ENCODE assay signal across 38 cellular contexts in genomic region chr13:40362502-40362901, GRCh38.
"Had no signal": no experiment of that assay in that cellular context is flagged by ENCODE, and none has a peak within 500 bp of the region (broad histone marks: within the 10 kb centered on the region; RNA-seq: fewer than 3 reads in every experiment).

No MANE protein-coding gene starts in this region.

- DNase-seq: activated B cell treated with CpG ODN at 0.5 μM for 24 hours; activated CD4-positive, alpha-beta T cell treated with anti-CD3 and anti-CD28 coated beads, Interleukin-2, amount 10 ng/mL, durations not matched to agents 24 days and 14 days; activated CD4-positive, alpha-beta T cell treated with anti-CD3 and anti-CD28 coated beads, Interleukin-2, amount 50 U/mL, for 4 hours; activated CD4-positive, CD25-positive, alpha-beta regulatory T cell treated with anti-CD3 and anti-CD28 coated beads, Interleukin-2, amount 50 U/mL, for 72 hours; activated CD8-positive, alpha-beta T cell treated with anti-CD3 and anti-CD28 coated beads for 36 hours; activated gamma-delta T cell; activated naive CD4-positive, alpha-beta T cell treated with Interleukin-2 at 50 U/mL for 16 hours; activated naive CD8-positive, alpha-beta T cell treated with anti-CD3 and anti-CD28 coated beads, Interleukin-2, amount 10 ng/mL, durations not matched to agents 7 days and 5 days; activated T-cell treated with anti-CD3 and anti-CD28 coated beads, Interleukin-2, amount 50 U/mL, for 1 hour; activated T-cell treated with anti-CD3 and anti-CD28 coated beads, Interleukin-2, amount 50 U/mL, for 72 hours; amygdala; central memory CD4-positive, alpha-beta T cell; Kasumi-1; KG1; MG63; NCI-H1048; NCI-H1105 treated with DMSO at 0.1 percent for 48 hours; NCI-H1436; NCI-H1694; NCI-H1930; NCI-H2081 treated with DMSO at 0.1 percent for 48 hours; NCI-H345; NCI-H510A; NCI-H526; NCI-H748 treated with DMSO at 0.1 percent for 48 hours; NK-92 treated with Interleukin-12 subunit alpha and Interleukin-12 subunit beta, amount 100 ng/mL, for 24 hours; PC-9; SW 1271; T-helper 1 cell; T-helper 2 cell; T-helper 9 cell had no signal

- H3K4me3 ChIP-seq: ascending aorta, breast epithelium, MG63, PC-9 had no signal

- H3K9me3 Mint-ChIP-seq: activated B cell treated with CpG ODN at 0.5 μM for 24 hours; activated CD8-positive, alpha-beta T cell treated with anti-CD3 and anti-CD28 coated beads for 36 hours; activated naive CD4-positive, alpha-beta T cell treated with anti-CD3 and anti-CD28 coated beads, Interleukin-2, amount 50 U/mL, for 24 hours; activated T-cell treated with anti-CD3 and anti-CD28 coated beads, Interleukin-2, amount 50 U/mL, for 72 hours; activated T-helper 17 cell treated with anti-CD3 and anti-CD28 coated beads, Interleukin-2, amount 50 U/mL, for 72 hours had no signal

- H3K4me3 Mint-ChIP-seq: activated B cell treated with CpG ODN at 0.5 μM for 24 hours; activated CD4-positive, alpha-beta T cell treated with anti-CD3 and anti-CD28 coated beads, Interleukin-2, amount 10 ng/mL, durations not matched to agents 24 days and 14 days; activated CD8-positive, alpha-beta T cell treated with anti-CD3 and anti-CD28 coated beads for 36 hours; activated naive CD4-positive, alpha-beta T cell treated with anti-CD3 and anti-CD28 coated beads, Interleukin-2, amount 50 U/mL, for 24 hours; activated naive CD8-positive, alpha-beta T cell treated with anti-CD3 and anti-CD28 coated beads, Interleukin-2, amount 10 ng/mL, durations not matched to agents 7 days and 5 days; activated T-cell treated with anti-CD3 and anti-CD28 coated beads, Interleukin-2, amount 50 U/mL, for 72 hours; activated T-helper 17 cell treated with anti-CD3 and anti-CD28 coated beads, Interleukin-2, amount 50 U/mL, for 72 hours had no signal

- H3K36me3 Mint-ChIP-seq: activated naive CD4-positive, alpha-beta T cell treated with anti-CD3 and anti-CD28 coated beads, Interleukin-2, amount 50 U/mL, for 24 hours had no signal

- H3K27ac ChIP-seq: ascending aorta, breast epithelium, PC-9, RWPE1, VCaP had no signal

- H3K27ac Mint-ChIP-seq: activated B cell treated with CpG ODN at 0.5 μM for 24 hours; activated CD4-positive, alpha-beta T cell treated with anti-CD3 and anti-CD28 coated beads, Interleukin-2, amount 10 ng/mL, durations not matched to agents 24 days and 14 days; activated CD8-positive, alpha-beta T cell treated with anti-CD3 and anti-CD28 coated beads for 36 hours; activated naive CD4-positive, alpha-beta T cell treated with anti-CD3 and anti-CD28 coated beads, Interleukin-2, amount 50 U/mL, for 24 hours; activated naive CD8-positive, alpha-beta T cell treated with anti-CD3 and anti-CD28 coated beads, Interleukin-2, amount 10 ng/mL, durations not matched to agents 7 days and 5 days; activated T-cell treated with anti-CD3 and anti-CD28 coated beads, Interleukin-2, amount 50 U/mL, for 72 hours had no signal

- H3K27me3 ChIP-seq: ascending aorta, breast epithelium, MG63 had no signal

- H3K4me1 ChIP-seq: ascending aorta, breast epithelium had no signal

- H3K36me3 ChIP-seq: ascending aorta, breast epithelium, MG63 had no signal

- ATAC-seq: activated CD8-positive, alpha-beta T cell treated with anti-CD3 and anti-CD28 coated beads for 36 hours; activated T-helper 17 cell treated with anti-CD3 and anti-CD28 coated beads, Interleukin-2, amount 50 U/mL, for 72 hours; Right ventricle myocardium inferior had no signal

- H3K27me3 Mint-ChIP-seq: activated B cell treated with CpG ODN at 0.5 μM for 24 hours; activated CD4-positive, alpha-beta T cell treated with anti-CD3 and anti-CD28 coated beads, Interleukin-2, amount 10 ng/mL, durations not matched to agents 24 days and 14 days; activated CD8-positive, alpha-beta T cell treated with anti-CD3 and anti-CD28 coated beads for 36 hours; activated naive CD4-positive, alpha-beta T cell treated with anti-CD3 and anti-CD28 coated beads, Interleukin-2, amount 50 U/mL, for 24 hours; activated naive CD8-positive, alpha-beta T cell treated with anti-CD3 and anti-CD28 coated beads, Interleukin-2, amount 10 ng/mL, durations not matched to agents 7 days and 5 days; activated T-helper 17 cell treated with anti-CD3 and anti-CD28 coated beads, Interleukin-2, amount 50 U/mL, for 72 hours had no signal

- H3K9me3 ChIP-seq: ascending aorta, breast epithelium, MG63 had no signal
